In genomic region chr10:82691211-82691610, GRCh38 we compare ENCODE assay signal across 19 cellular contexts.
DNase-seq lines count a peak whose midpoint lies in the region; TF ChIP-seq lines count a peak whose summit lies in the region.
"Had no signal": no experiment of that assay in that cellular context is flagged by ENCODE, and none has a peak within 500 bp of the region (broad histone marks: within the 10 kb centered on the region; RNA-seq: fewer than 3 reads in every experiment).

No MANE protein-coding gene starts in this region.

- no peaks in the 10 kb centered on the region for H3K9me2 ChIP-seq in SK-N-SH

- TF ChIP-seq CTCF in SK-N-SH (IDR thresholded peaks at IDR 0.05) = no peak

- no peak overlapping the region for H3K4me3 ChIP-seq in SK-N-SH (ENCODE audit: low read depth in 2 of 2, low read length in 1 of 2)
- H3K4me3 ChIP-seq: BLaER1 treated with 17β-estradiol and CSF1 and Interleukin-3, amounts not matched to agents 10 nM and 100 nM; PC-9 had no signal

- H3K27ac Mint-ChIP-seq in immature natural killer cell = no peak overlapping the region

- POLR2A ChIA-PET in SK-N-SH (lab: Yijun Ruan, JAX) = no interaction called here

- H3K9ac ChIP-seq in SK-N-SH = no peak overlapping the region
- H3K9ac ChIP-seq: BLaER1 treated with 17β-estradiol and CSF1 and Interleukin-3, amounts not matched to agents 10 nM and 100 nM had no signal

- H3K4me3 Mint-ChIP-seq in immature natural killer cell = no peak overlapping the region
- H3K4me3 Mint-ChIP-seq: CD4-positive, alpha-beta memory T cell had no signal

- no peaks in the 10 kb centered on the region for H3K4me1 Mint-ChIP-seq in immature natural killer cell
- H3K4me1 Mint-ChIP-seq: CD4-positive, alpha-beta memory T cell had no signal

- H3K27me3 ChIP-seq in SK-N-SH (ENCODE audit: insufficient read depth) = no peaks in the 10 kb centered on the region
- H3K27me3 ChIP-seq: BLaER1 treated with 17β-estradiol and CSF1 and Interleukin-3, amounts not matched to agents 10 nM and 100 nM had no signal

- no peaks in the 10 kb centered on the region for H4K20me1 ChIP-seq in SK-N-SH (ENCODE audit: insufficient read depth)
- H4K20me1 ChIP-seq: BLaER1 treated with 17β-estradiol and CSF1 and Interleukin-3, amounts not matched to agents 10 nM and 100 nM had no signal

- no peak overlapping the region for H2AFZ ChIP-seq in SK-N-SH (ENCODE audit: low read depth)
- H2AFZ ChIP-seq: PC-9 had no signal

- DNase-seq in NCI-H446 (lab: John Stamatoyannopoulos, UW) = peak; percentile 70 to 85
- DNase-seq in SK-N-SH = no peak
- DNase-seq in inferior parietal cortex (ENCODE audit: extremely low spot score) = peak; percentile 47
- DNase-seq in superior temporal gyrus (ENCODE audit: extremely low spot score) = peak; percentile 54
- no peak for DNase-seq in SKM-1 (lab: John Stamatoyannopoulos, UW; ENCODE audit: unreplicated experiment)
- DNase-seq in EL = no peak
- DNase-seq in immature natural killer cell = no peak
- DNase-seq: Caco-2; CD4-positive, alpha-beta memory T cell; DMS 273 treated with DMSO at 0.1 percent for 48 hours; GF-D8; KG1; NCI-H1105 treated with DMSO at 0.1 percent for 48 hours; NCI-H2081; NCI-H2171; NCI-H69; PC-9; RPMI8226 had no signal

- H3K27ac ChIP-seq in SK-N-SH (ENCODE audit: low read depth in 2 of 2, low read length in 1 of 2) = peak overlapping the region in 1 of 2 experiments; percentile 51; a peak in 2 of 4 replicates
- H3K27ac ChIP-seq: BLaER1 treated with 17β-estradiol and CSF1 and Interleukin-3, amounts not matched to agents 10 nM and 100 nM; PC-9 had no signal

- TF ChIP-seq EP300 in SK-N-SH (IDR thresholded peaks at IDR 0.05; ENCODE audit: borderline replicate concordance in 1 of 2, low read depth in 1 of 2, low read length in 1 of 2) = peak in 1 of 2 experiments; percentile 68; a peak in 1 of 4 replicates

- H3F3A ChIP-seq in SK-N-SH (replicated peaks; ENCODE audit: insufficient read depth) = no peaks in the 10 kb centered on the region

- no peak for TF ChIP-seq RAD21 in SK-N-SH (IDR thresholded peaks at IDR 0.05; ENCODE audit: low read length)

- H3K27me3 Mint-ChIP-seq in immature natural killer cell (ENCODE audit: low read depth in 3 of 3) = peaks cover 0 to 11% (median 0%) of the 10 kb centered on the region in 3 donors
- H3K27me3 Mint-ChIP-seq: CD4-positive, alpha-beta memory T cell had no signal

- no peak overlapping the region for H3K4me2 ChIP-seq in SK-N-SH
- H3K4me2 ChIP-seq: BLaER1 treated with 17β-estradiol and CSF1 and Interleukin-3, amounts not matched to agents 10 nM and 100 nM; PC-9 had no signal

- WGBS in SK-N-SH (ENCODE audit: low lambda C conversion rate) = 55% methylated on average over 2 of the region's 2 CpGs

- H3K9me3 Mint-ChIP-seq in immature natural killer cell = peaks cover 7 to 48% (median 24%) of the 10 kb centered on the region in 6 donors

- no peaks in the 10 kb centered on the region for H3K9me3 ChIP-seq in SK-N-SH

- H3K79me2 ChIP-seq in SK-N-SH (ENCODE audit: insufficient read depth) = no peaks in the 10 kb centered on the region

- CTCF ChIA-PET in SK-N-SH (lab: Yijun Ruan, JAX) = interaction anchor here (0.8 kb wide), 1 partner anchor 10 kb away, joined by 3 read pairs; no protein-coding TSS in a partner anchor

- no peaks in the 10 kb centered on the region for H3K36me3 ChIP-seq in SK-N-SH (replicated peaks in 1 of 2; ENCODE audit: control insufficient read depth in 1 of 2, insufficient read depth in 2 of 2, low read length in 1 of 2)

- H3K36me3 Mint-ChIP-seq in immature natural killer cell = no peaks in the 10 kb centered on the region
- H3K36me3 Mint-ChIP-seq: CD4-positive, alpha-beta memory T cell had no signal

- H3K4me1 ChIP-seq in SK-N-SH (ENCODE audit: control insufficient read depth in 1 of 2, insufficient read depth in 2 of 2, low read depth in 1 of 2, low read length in 1 of 2) = peaks cover 0 to 7% of the 10 kb centered on the region in 2 experiments; a peak in 1 of 4 replicates
- H3K4me1 ChIP-seq: Caco-2 had no signal

TF ChIP-seq in SK-N-SH, 30 proteins besides CTCF, POLR2A, EP300 and RAD21:
- TF ChIP-seq TAF1 (IDR thresholded peaks at IDR 0.05; ENCODE audit: borderline replicate concordance, low read depth, low read length) (no peak), SIN3A (IDR thresholded peaks at IDR 0.05; ENCODE audit: borderline replicate concordance, low read depth, low read length) (no peak), GATA2 (CRISPR knock-in tag; IDR thresholded peaks at IDR 0.05) (0 out of 2 replicates have a peak, but pooled peaks have one; percentile 10), CHD2 (IDR thresholded peaks at IDR 0.05; ENCODE audit: low read length, partially characterized antibody) (no peak), MAX (IDR thresholded peaks at IDR 0.05; ENCODE audit: low read depth) (no peak), FOSL2 (IDR thresholded peaks at IDR 0.05; ENCODE audit: borderline replicate concordance, low read depth) (no peak), ELF1 (IDR thresholded peaks at IDR 0.05) (no peak), JUND (IDR thresholded peaks at IDR 0.05) (no peak), RFX5 (IDR thresholded peaks at IDR 0.05; ENCODE audit: low read length) (no peak), TCF12 (IDR thresholded peaks at IDR 0.05) (0 out of 2 replicates have a peak, but pooled peaks have one; percentile 41)
TF ChIP-seq in SK-N-SH: peak in this region for 2.

Comparison
In these comparisons a context has a peak if more than half of its experiments do, and no peak if none do; other contexts are left out.
1. DNase-seq: peak in NCI-H446 (2 of 2), inferior parietal cortex (single experiment) and superior temporal gyrus (single experiment); none in SK-N-SH (single experiment), SKM-1 (single experiment), EL (single experiment) and immature natural killer cell (0 of 3).